27 cellular contexts compared by ENCODE assay signal in genomic region chr3:18593231-18593630, GRCh38.
"Had no signal": no experiment of that assay in that cellular context is flagged by ENCODE, and none has a peak within 500 bp of the region (broad histone marks: within the 10 kb centered on the region; RNA-seq: fewer than 3 reads in every experiment).

No MANE protein-coding gene starts in this region.

- H3K9me3 ChIP-seq: right lobe of liver, thoracic aorta, uterus had no signal

- H3K27ac ChIP-seq: esophagus muscularis mucosa, foreskin keratinocyte, gastroesophageal sphincter, heart left ventricle, hepatocyte, parathyroid adenoma, right lobe of liver, thoracic aorta, tibial nerve, upper lobe of left lung, uterus had no signal

- H3K4me3 ChIP-seq: esophagus muscularis mucosa, gastroesophageal sphincter, heart left ventricle, hepatocyte, mucosa of descending colon, right lobe of liver, thoracic aorta, tibial nerve, upper lobe of left lung, uterus had no signal

- H3K4me1 ChIP-seq: esophagus muscularis mucosa, foreskin keratinocyte, gastroesophageal sphincter, heart left ventricle, parathyroid adenoma, right lobe of liver, tibial nerve, upper lobe of left lung, uterus had no signal

- ATAC-seq: foreskin keratinocyte; gastroesophageal sphincter; heart left ventricle; left lobe of liver; mucosa of descending colon; natural killer cell treated with Interleukin-12 subunit alpha and Interleukin-12 subunit beta and Interleukin-15 and Interleukin-18, amount 100 ng/mL, for 72 hours; stimulated activated naive B cell treated with anti-CD40 and anti-IgM and Interleukin-4, amounts not matched to agents 10 μg/mL and 1 μg/mL and 100 μg/mL, for 72 hours had no signal

- DNase-seq: effector memory CD4-positive, alpha-beta T cell; foreskin keratinocyte; heart left ventricle; kidney; mesenchymal stem cell; mucosa of descending colon; naive B cell; right lobe of liver; small intestine; stimulated activated CD4-positive, alpha-beta T cell treated with anti-CD3 and anti-CD28 coated beads, Interleukin-15, amount 100 ng/mL, for 24 hours; stimulated activated CD4-positive, alpha-beta T cell treated with anti-CD3 and anti-CD28 coated beads, Interleukin-2, amount 100 ng/mL, for 48 hours; stimulated activated naive B cell treated with anti-CD40 and anti-IgM and Interleukin-4, amounts not matched to agents 10 μg/mL and 1 μg/mL and 100 μg/mL, for 72 hours; upper lobe of left lung; uterus had no signal

- H3K27me3 Mint-ChIP-seq: dendritic cell treated with granulocyte-macrophage colony-stimulating factor and Interleukin-4, amounts not matched to agents 40 ng/mL and 50 ng/mL, for 4 days; naive B cell; natural killer cell treated with Interleukin-12 subunit alpha and Interleukin-12 subunit beta and Interleukin-15 and Interleukin-18, amount 100 ng/mL, for 72 hours; progenitor cell of endocrine pancreas; stimulated activated naive B cell treated with anti-CD40 and anti-IgM and Interleukin-4, amounts not matched to agents 10 μg/mL and 1 μg/mL and 100 μg/mL, for 72 hours; stimulated activated naive CD8-positive, alpha-beta T cell treated with anti-CD3 and anti-CD28 coated beads, Interleukin-15, Interleukin-2, amounts not matched to agents 100 ng/mL and 50 ng/mL, for 24 hours had no signal

- H3K4me1 Mint-ChIP-seq: naive B cell; stimulated activated naive B cell treated with anti-CD40 and anti-IgM and Interleukin-4, amounts not matched to agents 10 μg/mL and 1 μg/mL and 100 μg/mL, for 72 hours had no signal

- H3K27ac Mint-ChIP-seq: dendritic cell treated with granulocyte-macrophage colony-stimulating factor and Interleukin-4, amounts not matched to agents 40 ng/mL and 50 ng/mL, for 4 days; mesothelial cell of epicardium; naive B cell; progenitor cell of endocrine pancreas; stimulated activated naive B cell treated with anti-CD40 and anti-IgM and Interleukin-4, amounts not matched to agents 10 μg/mL and 1 μg/mL and 100 μg/mL, for 72 hours; stimulated activated naive CD8-positive, alpha-beta T cell treated with anti-CD3 and anti-CD28 coated beads, Interleukin-15, Interleukin-2, amounts not matched to agents 100 ng/mL and 50 ng/mL, for 24 hours had no signal

- H3K36me3 ChIP-seq: esophagus muscularis mucosa, gastroesophageal sphincter, heart left ventricle, right lobe of liver, thoracic aorta, tibial nerve, upper lobe of left lung, uterus had no signal

- H3K4me3 Mint-ChIP-seq: dendritic cell treated with granulocyte-macrophage colony-stimulating factor and Interleukin-4, amounts not matched to agents 40 ng/mL and 50 ng/mL, for 4 days; mesothelial cell of epicardium; naive B cell; natural killer cell treated with Interleukin-12 subunit alpha and Interleukin-12 subunit beta and Interleukin-15 and Interleukin-18, amount 100 ng/mL, for 72 hours; neural crest cell; stimulated activated naive B cell treated with anti-CD40 and anti-IgM and Interleukin-4, amounts not matched to agents 10 μg/mL and 1 μg/mL and 100 μg/mL, for 72 hours; stimulated activated naive CD8-positive, alpha-beta T cell treated with anti-CD3 and anti-CD28 coated beads, Interleukin-15, Interleukin-2, amounts not matched to agents 100 ng/mL and 50 ng/mL, for 24 hours had no signal

- H3K27me3 ChIP-seq: esophagus muscularis mucosa, foreskin keratinocyte, gastroesophageal sphincter, heart left ventricle, hepatocyte, right lobe of liver, tibial nerve, upper lobe of left lung, uterus had no signal
